In genomic region chr1:101697057-101697456, GRCh38 we compare ENCODE assay signal across 21 cellular contexts.
A peak's percentile ranks its signal among the peaks of the same experiment; 100 is the strongest.
DNase-seq lines count a peak whose midpoint lies in the region; FAIRE-seq and TF ChIP-seq lines count a peak whose summit lies in the region.
"Had no signal": no experiment of that assay in that cellular context is flagged by ENCODE, and none has a peak within 500 bp of the region (broad histone marks: within the 10 kb centered on the region; RNA-seq: fewer than 3 reads in every experiment).

No MANE protein-coding gene starts in this region.

- no peak overlapping the region for H2BK12ac ChIP-seq in H9 (ENCODE audit: insufficient read length, low read depth, low read length)

- FAIRE-seq in GM12892 (lab: Jason Lieb, UNC) = no peak
- FAIRE-seq: HepG2 had no signal

- peak overlapping the region; percentile 48 for H2AFZ ChIP-seq in H9 (ENCODE audit: low read length)

- no peaks in the 10 kb centered on the region; a peak in 1 of 7 replicates for H3K36me3 Mint-ChIP-seq in H9 (ENCODE audit: insufficient read depth in 1 of 3, low read depth in 3 of 3)
- H3K36me3 Mint-ChIP-seq: naive B cell had no signal

- H3K4me3 ChIP-seq in fibroblast of pulmonary artery (replicated peaks; ENCODE audit: low read depth, low read length) = no peak overlapping the region

- H3K9me3 Mint-ChIP-seq in H9 = no peaks in the 10 kb centered on the region
- H3K9me3 Mint-ChIP-seq: activated CD8-positive, alpha-beta T cell treated with anti-CD3 and anti-CD28 coated beads for 36 hours; activated T-cell treated with anti-CD3 and anti-CD28 coated beads, Interleukin-2, amount 50 U/mL, for 72 hours; effector memory CD8-positive, alpha-beta T cell; stimulated activated naive CD8-positive, alpha-beta T cell treated with anti-CD3 and anti-CD28 coated beads, Interleukin-15, amount 100 ng/mL, for 72 hours had no signal

- H4K20me1 ChIP-seq in H9 (ENCODE audit: control insufficient read depth, insufficient read depth, insufficient read length) = no peaks in the 10 kb centered on the region

- no peaks in the 10 kb centered on the region for H3K23me2 ChIP-seq in H9 (ENCODE audit: insufficient read length, low read depth, low read length, poor library complexity, severe bottlenecking)

- no peak overlapping the region for H2BK120ac ChIP-seq in H9 (ENCODE audit: low read depth, low read length, poor library complexity, severe bottlenecking)

- H3K27me3 Mint-ChIP-seq in H9 (ENCODE audit: low read depth) = no peaks in the 10 kb centered on the region
- H3K27me3 Mint-ChIP-seq: effector memory CD8-positive, alpha-beta T cell had no signal

- H4K5ac ChIP-seq in H9 (ENCODE audit: insufficient read length, low read depth, low read length) = no peak overlapping the region

- no peak overlapping the region for H3K4me2 ChIP-seq in H9 (ENCODE audit: insufficient read depth, insufficient read length, low read length)

- no peak overlapping the region for H3K27ac ChIP-seq in H9 (ENCODE audit: insufficient read length, low read depth, low read length)
- H3K27ac ChIP-seq: foreskin keratinocyte had no signal

- H3K79me2 ChIP-seq in H9 (ENCODE audit: insufficient read depth, low read length) = no peaks in the 10 kb centered on the region

- no CpG with 5 or more reads among the region's 1 CpG for WGBS in H9 (ENCODE audit: extremely low coverage, insufficient read length, low lambda C conversion rate)

- DNase-seq in COLO829 (ENCODE audit: low spot score) (peak; percentile 6), H9 (no peak), RPMI8226 (peak; percentile 55), fibroblast of pulmonary artery (ENCODE audit: low read depth) (peak; percentile 23), NCI-H2227 (lab: John Stamatoyannopoulos, UW; ENCODE audit: unreplicated experiment) (no peak), NCI-H187 treated with DMSO at 0.1 percent for 48 hours (lab: John Stamatoyannopoulos, UW) (no peak), NCI-H2029 treated with DMSO at 0.1 percent for 48 hours (lab: John Stamatoyannopoulos, UW) (no peak), GM12892 (ENCODE audit: insufficient read length) (no peak)
- DNase-seq: activated CD8-positive, alpha-beta T cell treated with anti-CD3 and anti-CD28 coated beads for 36 hours; activated T-cell treated with anti-CD3 and anti-CD28 coated beads, Interleukin-2, amount 50 U/mL, for 72 hours; caudate nucleus; effector memory CD8-positive, alpha-beta T cell; GOT3; left ventricle myocardium superior; naive B cell; NCI-H1048; NCI-H2171 treated with DMSO at 0.1 percent for 48 hours; stimulated activated CD4-positive, alpha-beta T cell treated with anti-CD3 and anti-CD28 coated beads, Interleukin-15, amount 100 ng/mL, for 24 hours; stimulated activated naive CD8-positive, alpha-beta T cell treated with anti-CD3 and anti-CD28 coated beads, Interleukin-15, amount 100 ng/mL, for 72 hours had no signal

- H3K4me1 Mint-ChIP-seq in H9 = peaks cover 4 to 10% of the 10 kb centered on the region in 2 experiments
- H3K4me1 Mint-ChIP-seq: naive B cell; stimulated activated naive CD8-positive, alpha-beta T cell treated with anti-CD3 and anti-CD28 coated beads, Interleukin-15, amount 100 ng/mL, for 72 hours had no signal

- no peak overlapping the region for H3K9ac ChIP-seq in H9 (ENCODE audit: extremely low read depth, insufficient read length, low read length)

- no peak overlapping the region for H2AK5ac ChIP-seq in H9 (ENCODE audit: insufficient read length, low read length)

- no peak overlapping the region for H3K18ac ChIP-seq in H9 (ENCODE audit: insufficient read length, low read depth, low read length)

- no peak overlapping the region for H4K91ac ChIP-seq in H9 (ENCODE audit: insufficient read length, low read depth, low read length)

- H3K14ac ChIP-seq in H9 (ENCODE audit: insufficient read depth, low read length) = no peak overlapping the region

- TF ChIP-seq CTCF in H9 (conservative IDR thresholded peaks at IDR 0.05) (no peak), fibroblast of pulmonary artery (IDR thresholded peaks at IDR 0.05; ENCODE audit: low read length, missing control alignments) (no peak)

- H3K56ac ChIP-seq in H9 (ENCODE audit: insufficient read length, low read depth, low read length) = no peak overlapping the region

- no peak overlapping the region for H3T11ph ChIP-seq in H9 (ENCODE audit: low read length)

- H3K9me3 ChIP-seq in H9 (ENCODE audit: control insufficient read depth, low read depth, low read length) = no peaks in the 10 kb centered on the region

- no peak for TF ChIP-seq POLR2A in GM12892 (IDR thresholded peaks at IDR 0.05; ENCODE audit: low read depth, low read length)

- no peak overlapping the region for H4K8ac ChIP-seq in H9 (replicated peaks; ENCODE audit: insufficient read length, low read depth, low read length)

- H3K79me1 ChIP-seq in H9 (ENCODE audit: insufficient read depth, low read depth, low read length, poor library complexity, severe bottlenecking) = no peaks in the 10 kb centered on the region

- no peak overlapping the region for H3K27ac Mint-ChIP-seq in H9
- H3K27ac Mint-ChIP-seq: activated CD8-positive, alpha-beta T cell treated with anti-CD3 and anti-CD28 coated beads for 36 hours; activated T-cell treated with anti-CD3 and anti-CD28 coated beads, Interleukin-2, amount 50 U/mL, for 72 hours; effector memory CD8-positive, alpha-beta T cell; naive B cell had no signal

- H3K27me3 ChIP-seq in H9 (ENCODE audit: insufficient read depth, low read length) = no peaks in the 10 kb centered on the region
- H3K27me3 ChIP-seq: foreskin keratinocyte had no signal

- H2BK20ac ChIP-seq in H9 (ENCODE audit: low read depth, low read length, poor library complexity, severe bottlenecking) = no peak overlapping the region

- no peak overlapping the region for H2BK5ac ChIP-seq in H9 (ENCODE audit: insufficient read length, low read length)

- H3K4ac ChIP-seq in H9 (ENCODE audit: low read depth, low read length) = no peak overlapping the region

- no peak overlapping the region for H3K23ac ChIP-seq in H9 (ENCODE audit: insufficient read length, low read depth, low read length)

- no peak overlapping the region for H2BK15ac ChIP-seq in H9 (ENCODE audit: low read depth, low read length)

- no peak overlapping the region for H3K4me3 Mint-ChIP-seq in H9
- H3K4me3 Mint-ChIP-seq: activated CD8-positive, alpha-beta T cell treated with anti-CD3 and anti-CD28 coated beads for 36 hours; activated T-cell treated with anti-CD3 and anti-CD28 coated beads, Interleukin-2, amount 50 U/mL, for 72 hours; effector memory CD8-positive, alpha-beta T cell; naive B cell; stimulated activated naive CD8-positive, alpha-beta T cell treated with anti-CD3 and anti-CD28 coated beads, Interleukin-15, amount 100 ng/mL, for 72 hours had no signal

- H3K4me1 ChIP-seq in H9 (ENCODE audit: insufficient read depth, low read length) = no peaks in the 10 kb centered on the region
- H3K4me1 ChIP-seq: foreskin keratinocyte had no signal

Comparison
In these comparisons a context has a peak if more than half of its experiments do, and no peak if none do; other contexts are left out.
1. DNase-seq: peak in COLO829 (single experiment), RPMI8226 (single experiment) and fibroblast of pulmonary artery (single experiment); none in H9 (single experiment), NCI-H2227 (single experiment), NCI-H187 treated with DMSO at 0.1 percent for 48 hours (single experiment), NCI-H2029 treated with DMSO at 0.1 percent for 48 hours (single experiment) and GM12892 (single experiment).